8 cellular contexts compared by ENCODE assay signal in genomic region chr1:28882009-28882628, GRCh38. TPM values are rescaled to one million over a fixed set of nuclear protein-coding genes. Genes with fewer than 3 reads are reported as not detected.
DNase-seq lines count a peak whose midpoint lies in the region; ATAC-seq, FAIRE-seq and TF ChIP-seq lines count a peak whose summit lies in the region.

No MANE protein-coding gene starts in this region.

- peaks cover 3% of the 10 kb centered on the region for H3K9me3 Mint-ChIP-seq in activated T-cell treated with anti-CD3 and anti-CD28 coated beads, Interleukin-2, amount 50 U/mL, for 4 hours
- no peaks in the 10 kb centered on the region for H3K9me3 Mint-ChIP-seq in nephron progenitor cell

- peaks cover 32% of the 10 kb centered on the region for H3K4me1 Mint-ChIP-seq in activated T-cell treated with anti-CD3 and anti-CD28 coated beads, Interleukin-2, amount 50 U/mL, for 4 hours (ENCODE audit: low read depth)
- H3K4me1 Mint-ChIP-seq in nephron progenitor cell, result peaks cover 42% of the 10 kb centered on the region

- H3K27ac Mint-ChIP-seq in nephron progenitor cell, result no peak overlapping the region

- DNase-seq in Daoy (ENCODE audit: low read depth) (peak; percentile 93), LoVo (ENCODE audit: low spot score) (peak; percentile 88), RCC 7860 (ENCODE audit: low spot score) (peak; percentile 77), fibroblast of gingiva (ENCODE audit: low read depth) (peak; percentile 76), nephron progenitor cell (peak; percentile 85)
- peak; percentile 76 for DNase-seq in activated T-cell treated with anti-CD3 and anti-CD28 coated beads, Interleukin-2, amount 50 U/mL, for 4 hours
- peak; percentile 84 for DNase-seq in stimulated activated naive CD8-positive, alpha-beta T cell treated with anti-CD3 and anti-CD28 coated beads, Interleukin-15, Interleukin-2, amounts not matched to agents 100 U/mL and 50 U/mL, for 24 hours

- TF ChIP-seq CTCF in nephron progenitor cell (IDR thresholded peaks at IDR 0.05), result peak; percentile 82

- H3K27me3 Mint-ChIP-seq in activated T-cell treated with anti-CD3 and anti-CD28 coated beads, Interleukin-2, amount 50 U/mL, for 4 hours (ENCODE audit: low read depth), result no peaks in the 10 kb centered on the region
- peaks cover 21% of the 10 kb centered on the region for H3K27me3 Mint-ChIP-seq in nephron progenitor cell (ENCODE audit: low read depth, poor library complexity)

- no peak overlapping the region for H3K4me3 Mint-ChIP-seq in activated T-cell treated with anti-CD3 and anti-CD28 coated beads, Interleukin-2, amount 50 U/mL, for 4 hours
- H3K4me3 Mint-ChIP-seq in nephron progenitor cell, result no peak overlapping the region

- H3K36me3 Mint-ChIP-seq in activated T-cell treated with anti-CD3 and anti-CD28 coated beads, Interleukin-2, amount 50 U/mL, for 4 hours (ENCODE audit: insufficient read depth), result no peaks in the 10 kb centered on the region
- H3K36me3 Mint-ChIP-seq in nephron progenitor cell (ENCODE audit: low read depth), result no peaks in the 10 kb centered on the region

- peak; percentile 14 to 22 for ATAC-seq in activated T-cell treated with anti-CD3 and anti-CD28 coated beads, Interleukin-2, amount 50 U/mL, for 4 hours
- ATAC-seq in stimulated activated naive CD8-positive, alpha-beta T cell treated with anti-CD3 and anti-CD28 coated beads, Interleukin-15, Interleukin-2, amounts not matched to agents 100 U/mL and 50 U/mL, for 24 hours, result peak; percentile 35
- no peak for ATAC-seq in GM21381 (IDR thresholded peaks at IDR 0.05; ENCODE audit: unreplicated experiment)

- FAIRE-seq in RCC 7860 (lab: Jason Lieb, UNC), result peak; percentile 63

RNA-seq across cellular contexts. Expression of gene EPB41, which starts 32.2 kb away (rescaled TPM):
- 34.5 and 36.5 TPM in 2 replicates for total RNA-seq in Daoy (2014; rRNA removed; shearing (Covaris generic))
- 10 to 100 TPM; 64.3 to 66.3 (median 65.8) TPM for total RNA-seq in activated T-cell treated with anti-CD3 and anti-CD28 coated beads, Interleukin-2, amount 50 U/mL, for 4 hours
